In the genomic region with DNA sequence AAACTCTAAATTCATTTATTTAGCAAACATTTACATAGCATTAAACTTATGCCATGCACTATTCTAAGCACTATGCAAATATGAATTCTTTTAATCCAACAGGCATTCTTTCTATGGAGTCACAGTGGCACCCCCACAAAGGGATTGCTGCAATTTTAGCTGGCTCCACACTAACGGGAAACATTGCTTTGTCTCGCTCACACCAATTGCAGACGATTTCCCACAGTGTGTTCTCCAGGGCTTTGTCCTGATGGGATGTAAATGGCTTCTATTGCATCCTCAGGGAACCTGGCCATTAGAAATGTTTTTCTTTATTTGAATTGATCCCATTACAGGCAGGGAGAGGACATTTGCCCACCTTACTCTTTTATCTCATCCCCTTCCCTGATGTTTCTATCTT, we compare ENCODE assay signal across 16 cellular contexts.
DNase-seq lines count a peak whose midpoint lies in the region; ATAC-seq and TF ChIP-seq lines count a peak whose summit lies in the region.
"Had no signal": no experiment of that assay in that cellular context is flagged by ENCODE, and none has a peak within 500 bp of the region (broad histone marks: within the 10 kb centered on the region; RNA-seq: fewer than 3 reads in every experiment).

No MANE protein-coding gene starts in this region.

- H3K36me3 ChIP-seq in neural cell (ENCODE audit: insufficient read depth, low read length) (no peaks in the 10 kb centered on the region), neuronal stem cell (replicated peaks in 1 of 2; ENCODE audit: control insufficient read depth in 2 of 2, insufficient read depth in 2 of 2, low read length in 2 of 2) (no peaks in the 10 kb centered on the region), right lobe of liver (no peaks in the 10 kb centered on the region)
- H3K36me3 ChIP-seq: BLaER1, HAP-1 had no signal

- H2BK120ac ChIP-seq in neuronal stem cell (ENCODE audit: low read depth, low read length): no peak overlapping the region

- H3K23ac ChIP-seq in neuronal stem cell (ENCODE audit: low read depth, low read length, poor library complexity): no peak overlapping the region

- no peaks in the 10 kb centered on the region for H3K79me1 ChIP-seq in neuronal stem cell (ENCODE audit: low read depth, low read length)

- no peak overlapping the region for H3K18ac ChIP-seq in neuronal stem cell (ENCODE audit: low read length)

- H3K9me2 ChIP-seq in neural cell (ENCODE audit: insufficient read depth, low read length): no peaks in the 10 kb centered on the region

- ATAC-seq in right lobe of liver: no peak

- H4K8ac ChIP-seq in neuronal stem cell (ENCODE audit: low read depth, low read length): no peak overlapping the region

- H4K91ac ChIP-seq in neuronal stem cell (ENCODE audit: low read depth, low read length, poor library complexity): no peak overlapping the region

- no peak overlapping the region for H2BK12ac ChIP-seq in neuronal stem cell (ENCODE audit: low read length)

- no peak overlapping the region for H2BK5ac ChIP-seq in neuronal stem cell (ENCODE audit: low read length)

- H3K14ac ChIP-seq in neuronal stem cell (ENCODE audit: low read length): no peak overlapping the region

- H3K4me2 ChIP-seq in neural cell (ENCODE audit: low read length) (no peak overlapping the region), neuronal stem cell (ENCODE audit: insufficient read depth, low read length, poor library complexity, severe bottlenecking) (no peak overlapping the region)
- H3K4me2 ChIP-seq: BLaER1 had no signal

- H3K9ac ChIP-seq in neural cell (ENCODE audit: low read length) (no peak overlapping the region), neuronal stem cell (ENCODE audit: low read depth, low read length, poor library complexity) (no peak overlapping the region)
- H3K9ac ChIP-seq: BLaER1 had no signal

- H3K4me3 ChIP-seq in neural cell (ENCODE audit: low read length) (no peak overlapping the region), neuronal stem cell (ENCODE audit: low read length in 2 of 2) (no peak overlapping the region), right lobe of liver (no peak overlapping the region)
- H3K4me3 ChIP-seq: BLaER1, HAP-1 had no signal

- DNase-seq in NCI-H748 (lab: John Stamatoyannopoulos, UW; ENCODE audit: unreplicated experiment) (peak; percentile 3), NCI-H748 treated with DMSO at 0.1 percent for 48 hours (lab: John Stamatoyannopoulos, UW) (no peak), NCI-H69 (lab: John Stamatoyannopoulos, UW) (peak; percentile 23), neuronal stem cell (ENCODE audit: low spot score) (no peak), right lobe of liver (no peak), HK-2 (ENCODE audit: unreplicated experiment) (no peak)
- DNase-seq: 8988T; CD4-positive, alpha-beta memory T cell; DMS153; DMS79; GF-D8; HFFc6; IMR-90 had no signal

- H3K4ac ChIP-seq in neuronal stem cell (ENCODE audit: low read length): no peak overlapping the region

- intact Hi-C loops in right lobe of liver (cut with DNase I): no loop called here

- peak overlapping the region; percentile 24 for H2AFZ ChIP-seq in neural cell (ENCODE audit: low read depth, low read length)
- H2AFZ ChIP-seq in neuronal stem cell (ENCODE audit: low read length): no peak overlapping the region

- H4K20me1 ChIP-seq in neural cell (ENCODE audit: insufficient read depth): no peaks in the 10 kb centered on the region
- H4K20me1 ChIP-seq: BLaER1 had no signal

- TF ChIP-seq POLR2A in right lobe of liver (IDR thresholded peaks at IDR 0.05): no peak

- TF ChIP-seq CTCF in neural cell (IDR thresholded peaks at IDR 0.05; ENCODE audit: poor library complexity, severe bottlenecking): no peak
- TF ChIP-seq CTCF in right lobe of liver (IDR thresholded peaks at IDR 0.05): no peak

- TF ChIP-seq EP300 in neural cell (conservative IDR thresholded peaks at IDR 0.05; ENCODE audit: poor library complexity, severe bottlenecking): no peak

- TF ChIP-seq RAD21 in neural cell (conservative IDR thresholded peaks at IDR 0.05): no peak

- H3K4me1 ChIP-seq in neuronal stem cell (ENCODE audit: control insufficient read depth in 2 of 2, insufficient read depth in 1 of 2, low read depth in 1 of 2, low read length in 2 of 2): peaks cover 0 to 3% of the 10 kb centered on the region in 2 donors
- no peaks in the 10 kb centered on the region for H3K4me1 ChIP-seq in right lobe of liver
- H3K4me1 ChIP-seq: BLaER1, HAP-1 had no signal

- no peaks in the 10 kb centered on the region for H3K79me2 ChIP-seq in neural cell (replicated peaks; ENCODE audit: insufficient read depth, low read length)

- no CpG with 5 or more reads among the region's 3 CpGs for WGBS in neuronal stem cell (ENCODE audit: extremely low coverage in 2 of 2, insufficient read length in 2 of 2, insufficient replicate concordance in 1 of 2), 2 donors
- WGBS in right lobe of liver (ENCODE audit: insufficient coverage, low coverage, low lambda C conversion rate, missing lambda C conversion rate): 47% methylated on average over 3 of the region's 3 CpGs

- H2BK15ac ChIP-seq in neuronal stem cell (ENCODE audit: low read length): no peak overlapping the region

- H3K9me3 ChIP-seq in neural cell (ENCODE audit: low read length) (no peaks in the 10 kb centered on the region), neuronal stem cell (replicated peaks in 1 of 2; ENCODE audit: control insufficient read depth in 2 of 2, insufficient read depth in 1 of 2, low read depth in 1 of 2, low read length in 2 of 2) (no peaks in the 10 kb centered on the region), right lobe of liver (no peaks in the 10 kb centered on the region)
- H3K9me3 ChIP-seq: BLaER1, HAP-1 had no signal

- H3F3A ChIP-seq in neural cell (ENCODE audit: insufficient read depth, low read length, poor library complexity, severe bottlenecking): no peaks in the 10 kb centered on the region

- no peak overlapping the region for H2AK5ac ChIP-seq in neuronal stem cell (ENCODE audit: low read depth, low read length)

- H3K27me3 ChIP-seq in neural cell (ENCODE audit: insufficient read depth, low read depth, low read length): no peaks in the 10 kb centered on the region
- H3K27me3 ChIP-seq in neuronal stem cell (ENCODE audit: control insufficient read depth in 3 of 3, insufficient read depth in 3 of 3, low read depth in 1 of 3, low read length in 3 of 3): no peaks in the 10 kb centered on the region
- H3K27me3 ChIP-seq in right lobe of liver: peaks cover 0 to 5% of the 10 kb centered on the region in 2 donors
- H3K27me3 ChIP-seq: BLaER1 had no signal

- H3K27ac ChIP-seq in neural cell (ENCODE audit: low read length): no peak overlapping the region
- no peak overlapping the region for H3K27ac ChIP-seq in neuronal stem cell (replicated peaks; ENCODE audit: low read length)
- H3K27ac ChIP-seq in right lobe of liver: no peak overlapping the region
- H3K27ac ChIP-seq: BLaER1 had no signal

TF ChIP-seq in neural cell, 6 proteins besides CTCF, POLR2A, EP300 and RAD21:
- TF ChIP-seq TAF1 (IDR thresholded peaks at IDR 0.05; ENCODE audit: low read depth): no peak

Comparison
In these comparisons a context has a peak if more than half of its experiments do, and no peak if none do; other contexts are left out.
1. DNase-seq: peak in NCI-H748 (single experiment) and NCI-H69 (single experiment); none in NCI-H748 treated with DMSO at 0.1 percent for 48 hours (single experiment), neuronal stem cell (single experiment), right lobe of liver (0 of 3) and HK-2 (single experiment).